1 cellular context compared by ENCODE assay signal in genomic region chr12:104929926-104930325, GRCh38.
TF ChIP-seq lines count a peak whose summit lies in the region.

No MANE protein-coding gene starts in this region.

TF ChIP-seq in IMR-90, 13 proteins besides CTCF, POLR2A, EP300 and RAD21:
- no peak for TF ChIP-seq NFE2L2 (IDR thresholded peaks at IDR 0.05; ENCODE audit: low read depth, low read length)
- TF ChIP-seq RFX5 (IDR thresholded peaks at IDR 0.05; ENCODE audit: low read depth, low read length): no peak
- TF ChIP-seq RCOR1 (IDR thresholded peaks at IDR 0.05; ENCODE audit: insufficient replicate concordance, low read length): no peak
- TF ChIP-seq FOS (IDR thresholded peaks at IDR 0.05; ENCODE audit: low read depth, low read length): no peak
- no peak for TF ChIP-seq CHD1 (IDR thresholded peaks at IDR 0.05; ENCODE audit: low read depth, low read length)
- TF ChIP-seq MAFK (IDR thresholded peaks at IDR 0.05; ENCODE audit: low read depth, low read length): no peak
- TF ChIP-seq BHLHE40 (IDR thresholded peaks at IDR 0.05; ENCODE audit: low read depth, low read length): no peak
- TF ChIP-seq CEBPB (IDR thresholded peaks at IDR 0.05; ENCODE audit: low read depth, low read length): no peak
- TF ChIP-seq MXI1 (IDR thresholded peaks at IDR 0.05; ENCODE audit: borderline replicate concordance, low read depth, low read length): no peak
- TF ChIP-seq USF2 (IDR thresholded peaks at IDR 0.05; ENCODE audit: low read depth, low read length): no peak
- TF ChIP-seq MAZ (IDR thresholded peaks at IDR 0.05; ENCODE audit: borderline replicate concordance, low read depth, low read length): no peak
- TF ChIP-seq SMC3 (IDR thresholded peaks at IDR 0.05; ENCODE audit: low read depth, low read length): no peak
- no peak for TF ChIP-seq ELK1 (IDR thresholded peaks at IDR 0.05; ENCODE audit: borderline replicate concordance, low read depth, low read length)
